16 cellular contexts compared by ENCODE assay signal in genomic region chr13:30441304-30441703, GRCh38. TPM values are rescaled to one million over a fixed set of nuclear protein-coding genes. Genes with fewer than 3 reads are reported as not detected.
DNase-seq lines count a peak whose midpoint lies in the region; ATAC-seq, FAIRE-seq and TF ChIP-seq lines count a peak whose summit lies in the region.
"Had no signal": no experiment of that assay in that cellular context is flagged by ENCODE, and none has a peak within 500 bp of the region (broad histone marks: within the 10 kb centered on the region; RNA-seq: fewer than 3 reads in every experiment).

No MANE protein-coding gene starts in this region.

- H3K27ac ChIP-seq in mesenchymal stem cell (ENCODE audit: low read length, poor library complexity, severe bottlenecking) (peak overlapping the region; percentile 89), SJCRH30 (no peak overlapping the region)
- H3K27ac ChIP-seq: sigmoid colon had no signal

- no peak overlapping the region for H2BK15ac ChIP-seq in mesenchymal stem cell (ENCODE audit: low read depth, poor library complexity, severe bottlenecking)

- no peak overlapping the region for H3K4me3 ChIP-seq in GM06990 (replicated peaks; ENCODE audit: low read depth, low read length)
- no peak overlapping the region for H3K4me3 ChIP-seq in mesenchymal stem cell (ENCODE audit: insufficient read depth in 1 of 2, low read depth in 1 of 2, low read length in 2 of 2)
- H3K4me3 ChIP-seq in SJCRH30 = no peak overlapping the region
- H3K4me3 ChIP-seq: sigmoid colon had no signal

- H2BK5ac ChIP-seq in mesenchymal stem cell (ENCODE audit: low read depth, low read length, poor library complexity, severe bottlenecking) = no peak overlapping the region

- H3K9me3 ChIP-seq in mesenchymal stem cell (ENCODE audit: control insufficient read depth, low read length) (peaks cover 3% of the 10 kb centered on the region), SJCRH30 (replicated peaks) (no peaks in the 10 kb centered on the region)
- H3K9me3 ChIP-seq: sigmoid colon had no signal

- no peak overlapping the region for H2AFZ ChIP-seq in mesenchymal stem cell (ENCODE audit: low read depth, low read length)

- peaks cover 12% of the 10 kb centered on the region for H3K4me1 ChIP-seq in mesenchymal stem cell (ENCODE audit: control insufficient read depth, insufficient read depth, low read depth, low read length)
- H3K4me1 ChIP-seq in SJCRH30 = peaks cover 1% of the 10 kb centered on the region; the same call in 1 of the 2 replicates

- H3K4ac ChIP-seq in mesenchymal stem cell (ENCODE audit: low read depth in 1 of 2, low read length in 2 of 2) = no peak overlapping the region

- H3K23ac ChIP-seq in mesenchymal stem cell (ENCODE audit: low read length in 2 of 2) = no peak overlapping the region

- no peak overlapping the region for H3K14ac ChIP-seq in mesenchymal stem cell (ENCODE audit: low read length in 2 of 2)

- no peaks in the 10 kb centered on the region for H3K27me3 ChIP-seq in GM06990 (replicated peaks; ENCODE audit: control insufficient read depth, insufficient read depth, low read length)
- no peaks in the 10 kb centered on the region for H3K27me3 ChIP-seq in mesenchymal stem cell (ENCODE audit: control insufficient read depth in 1 of 2, insufficient read depth in 1 of 2, low read length in 2 of 2)
- H3K27me3 ChIP-seq in SJCRH30 = no peaks in the 10 kb centered on the region
- H3K27me3 ChIP-seq: sigmoid colon had no signal

- peak; percentile 41 for DNase-seq in GM06990 (ENCODE audit: extremely low read depth, insufficient read length)
- DNase-seq in RCC 7860 (ENCODE audit: low spot score) = peak; percentile 53
- DNase-seq in mesenchymal stem cell = no peak
- no peak for DNase-seq in SJCRH30
- DNase-seq in H4 (ENCODE audit: low spot score) = no peak
- DNase-seq: CD4-positive, alpha-beta memory T cell; GOT3; NCI-H1436; NCI-H510A; sigmoid colon had no signal

- no peak overlapping the region for H3K4me2 ChIP-seq in mesenchymal stem cell (ENCODE audit: low read length, poor library complexity, severe bottlenecking)

- H2AK5ac ChIP-seq in mesenchymal stem cell (ENCODE audit: low read length, severe bottlenecking) = no peak overlapping the region

- ATAC-seq in GM21528 (IDR thresholded peaks at IDR 0.05; ENCODE audit: low FRiP score, unreplicated experiment) = peak; percentile 40
- ATAC-seq in HG02763 (IDR thresholded peaks at IDR 0.05; ENCODE audit: unreplicated experiment) = no peak
- ATAC-seq: HepG2 had no signal

- TF ChIP-seq CTCF in GM06990 (IDR thresholded peaks at IDR 0.05; ENCODE audit: insufficient read depth, low read length, poor library complexity, severe bottlenecking) = no peak

- no peak overlapping the region for H3K9ac ChIP-seq in mesenchymal stem cell (ENCODE audit: low read length)

- no peak overlapping the region for H4K8ac ChIP-seq in mesenchymal stem cell (ENCODE audit: low read length)

- no peaks in the 10 kb centered on the region for H3K79me1 ChIP-seq in mesenchymal stem cell (replicated peaks; ENCODE audit: low read length, poor library complexity, severe bottlenecking)

- FAIRE-seq in RCC 7860 (lab: Jason Lieb, UNC) = peak; percentile 85
- FAIRE-seq: colon, HepG2 had no signal

- H4K91ac ChIP-seq in mesenchymal stem cell (ENCODE audit: low read length) = no peak overlapping the region

- H3K18ac ChIP-seq in mesenchymal stem cell (ENCODE audit: low read depth in 1 of 2, low read length in 2 of 2) = no peak overlapping the region

- WGBS in mesenchymal stem cell = 45% methylated on average over 2 of the region's 3 CpGs

- H2BK12ac ChIP-seq in mesenchymal stem cell (ENCODE audit: low read length in 2 of 2) = no peak overlapping the region

- H3K36me3 ChIP-seq in GM06990 (ENCODE audit: control insufficient read depth, insufficient read depth, low read length) (no peaks in the 10 kb centered on the region), mesenchymal stem cell (ENCODE audit: control insufficient read depth in 1 of 2, insufficient read depth in 2 of 2, low read depth in 1 of 2, low read length in 2 of 2) (no peaks in the 10 kb centered on the region), SJCRH30 (no peaks in the 10 kb centered on the region)
- H3K36me3 ChIP-seq: sigmoid colon had no signal

- H2BK120ac ChIP-seq in mesenchymal stem cell (ENCODE audit: low read depth, low read length) = no peak overlapping the region

RNA-seq across cellular contexts. Expression of gene UBE2L5, which starts 19.0 kb away (rescaled TPM):
- 0.14 TPM for polyA plus RNA-seq in mesenchymal stem cell (2013, experiment 1 of 2)
- 0.08 TPM for polyA plus RNA-seq in mesenchymal stem cell (2013, experiment 2 of 2)
- not detected in 2 replicates for total RNA-seq in SJCRH30 (2014; rRNA removed; shearing (Covaris generic))
- not detected in 2 replicates for total RNA-seq in H4 (2014; rRNA removed; shearing (Covaris generic))
- total RNA-seq: CD4-positive, alpha-beta memory T cell; lung microvascular endothelial cell; RPMI7951 had no signal
- polyA plus RNA-seq: CD4-positive, alpha-beta memory T cell; HepG2 had no signal

RNA-seq across cellular contexts. Expression of gene HMGB1, which starts 24.4 kb away (rescaled TPM):
- polyA plus RNA-seq in mesenchymal stem cell (2013, experiment 1 of 2) = 349 TPM
- polyA plus RNA-seq in mesenchymal stem cell (2013, experiment 2 of 2) = 353 TPM
- total RNA-seq in SJCRH30 (2014; rRNA removed; shearing (Covaris generic)) = 1,487 and 1,662 TPM in 2 replicates
- total RNA-seq in H4 (2014; rRNA removed; shearing (Covaris generic)) = 764 and 846 TPM in 2 replicates

Comparison
In these comparisons a context has a peak if more than half of its experiments do, and no peak if none do; other contexts are left out.
1. DNase-seq: peak in GM06990 (single experiment) and RCC 7860 (single experiment); none in mesenchymal stem cell (single experiment), SJCRH30 (0 of 2) and H4 (single experiment).